6 cellular contexts compared by ENCODE assay signal in the genomic region with DNA sequence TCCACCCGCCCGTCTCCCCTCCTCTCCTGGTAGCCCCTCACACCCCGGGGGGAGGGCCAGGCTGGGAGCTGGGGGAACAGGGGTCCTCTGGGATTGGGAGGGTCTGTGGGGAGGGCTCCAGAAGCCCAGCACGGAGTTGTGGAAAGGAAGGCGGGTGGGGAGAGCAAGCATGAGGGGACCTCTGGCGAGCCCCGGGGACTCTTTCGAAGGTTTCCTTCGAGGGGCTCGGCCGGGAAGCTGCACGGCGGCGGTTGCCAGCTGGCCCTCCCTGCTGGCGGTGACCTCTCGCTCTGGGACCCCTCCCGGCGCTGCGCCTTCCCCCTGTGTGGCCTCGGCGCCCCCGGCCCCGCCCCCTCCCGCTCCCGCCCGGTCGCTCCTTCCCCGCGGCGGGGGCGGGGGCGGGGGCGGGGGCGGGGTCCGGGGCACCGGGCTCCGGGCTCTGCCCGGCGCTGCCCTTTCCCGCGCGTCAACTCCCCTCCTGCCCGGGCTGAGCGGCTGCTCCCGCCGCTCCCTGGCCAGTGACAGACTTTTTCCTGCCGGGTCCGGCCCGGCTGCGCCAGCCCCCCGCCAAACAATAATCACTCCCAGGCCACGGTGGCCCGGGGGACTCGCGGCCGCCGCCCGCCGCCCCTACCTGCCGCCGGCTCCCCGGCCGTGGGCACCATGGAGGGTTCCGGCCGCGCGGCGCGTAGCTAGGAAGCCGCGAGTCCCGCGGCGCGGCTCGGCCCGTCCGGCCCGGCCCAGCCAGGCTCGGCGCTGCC. TPM values are rescaled to one million over a fixed set of nuclear protein-coding genes. Genes with fewer than 3 reads are reported as not detected.
DNase-seq lines count a peak whose midpoint lies in the region; ATAC-seq and TF ChIP-seq lines count a peak whose summit lies in the region.

No MANE protein-coding gene starts in this region.

- H3F3A ChIP-seq in SU-DHL-6 (ENCODE audit: insufficient read depth): no peaks in the 10 kb centered on the region

- intact Hi-C loops in right lobe of liver (cut with DNase I): no loop called here

- H4K20me1 ChIP-seq in BLaER1 (peaks cover 54% of the 10 kb centered on the region), SU-DHL-6 (ENCODE audit: low read depth, low read length) (no peaks in the 10 kb centered on the region)

- no peak overlapping the region for H3K27ac ChIP-seq in BLaER1
- H3K27ac ChIP-seq in SU-DHL-6 (ENCODE audit: low read depth, low read length): no peak overlapping the region
- H3K27ac ChIP-seq in right lobe of liver: peak overlapping the region in 2 of 3 donors; percentile 72 to 84

- no peak overlapping the region for H2AFZ ChIP-seq in SU-DHL-6 (ENCODE audit: low read depth, low read length, severe bottlenecking)

- TF ChIP-seq CTCF in SU-DHL-6 (IDR thresholded peaks at IDR 0.05; ENCODE audit: insufficient read depth, low read length, poor library complexity, severe bottlenecking) (no peak), right lobe of liver (IDR thresholded peaks at IDR 0.05) (no peak)

- peaks cover 80% of the 10 kb centered on the region for H3K4me1 ChIP-seq in BLaER1
- peaks cover 0 to 17% (median 6%) of the 10 kb centered on the region in 4 donors for H3K4me1 ChIP-seq in right lobe of liver

- H3K4me2 ChIP-seq in BLaER1 (peak overlapping the region; percentile 99), SU-DHL-6 (ENCODE audit: low read depth, low read length, poor library complexity, severe bottlenecking) (peak overlapping the region; percentile 62)

- H3K9me3 ChIP-seq in BLaER1 (no peaks in the 10 kb centered on the region), SU-DHL-6 (ENCODE audit: insufficient read depth, low read length) (no peaks in the 10 kb centered on the region), right lobe of liver (no peaks in the 10 kb centered on the region)

- H3K36me3 ChIP-seq in BLaER1 (no peaks in the 10 kb centered on the region), SU-DHL-6 (ENCODE audit: low read length) (no peaks in the 10 kb centered on the region), right lobe of liver (no peaks in the 10 kb centered on the region)

- H3K27me3 ChIP-seq in BLaER1 (peaks cover 82% of the 10 kb centered on the region), SU-DHL-6 (ENCODE audit: low read length) (no peaks in the 10 kb centered on the region), right lobe of liver (no peaks in the 10 kb centered on the region)

- DNase-seq in right lobe of liver (peak in 1 of 3 donors; percentile 61), SW480 (ENCODE audit: low spot score) (no peak), GOT3 (lab: John Stamatoyannopoulos, UW) (no peak), Kasumi-1 (lab: John Stamatoyannopoulos, UW) (no peak)

- H3K9me2 ChIP-seq in SU-DHL-6 (replicated peaks; ENCODE audit: insufficient read depth, low read length): no peaks in the 10 kb centered on the region

- TF ChIP-seq POLR2A in right lobe of liver (IDR thresholded peaks at IDR 0.05): peak; percentile 65

- WGBS in right lobe of liver (ENCODE audit: insufficient coverage, low coverage, low lambda C conversion rate, missing lambda C conversion rate): 0% methylated on average over 3 of the region's 81 CpGs

- peak overlapping the region; percentile 73 for H3K9ac ChIP-seq in BLaER1
- peak overlapping the region; percentile 60 for H3K9ac ChIP-seq in SU-DHL-6 (ENCODE audit: low read length)

- no peaks in the 10 kb centered on the region for H3K79me2 ChIP-seq in SU-DHL-6 (ENCODE audit: insufficient read depth, low read length)

- peak; percentile 2 to 18 (median 13) for ATAC-seq in right lobe of liver

- H3K4me3 ChIP-seq in BLaER1: peak overlapping the region; percentile 74
- peak overlapping the region; percentile 55 for H3K4me3 ChIP-seq in SU-DHL-6 (ENCODE audit: insufficient read depth, low read length, poor library complexity, severe bottlenecking)
- H3K4me3 ChIP-seq in right lobe of liver: peak overlapping the region; percentile 57 to 89 (median 68)

RNA-seq across cellular contexts. Expression of a gene that starts 1.0 kb away (rescaled TPM):
- total RNA-seq in right lobe of liver: 1 to 10 TPM in 3 of 6 experiments, under 1 TPM in 3; 0.44 to 3.8 (median 1.3) TPM

RNA-seq across cellular contexts. Expression of a gene that starts 19.1 kb away (rescaled TPM):
- 100 to 1,000 TPM in 2 of 6 experiments, 10 to 100 TPM in 4; 70.5 to 216 (median 97.9) TPM for total RNA-seq in right lobe of liver

RNA-seq across cellular contexts. Expression of a gene that starts 19.4 kb away (rescaled TPM):
- 10 to 100 TPM in 2 of 6 experiments, 1 to 10 TPM in 4; 5.3 to 13.2 (median 6.2) TPM for total RNA-seq in right lobe of liver

RNA-seq across cellular contexts. Expression of a gene that starts 29.2 kb away (rescaled TPM):
- total RNA-seq in right lobe of liver: 100 to 1,000 TPM in 2 of 6 experiments, 10 to 100 TPM in 4; 64.2 to 102 (median 71.1) TPM

RNA-seq across cellular contexts. Expression of a gene that starts 31.5 kb away (rescaled TPM):
- total RNA-seq in right lobe of liver: 1 to 10 TPM in 5 of 6 experiments, under 1 TPM in 1; 0.73 to 2.7 (median 1.9) TPM

Comparison
In these comparisons a context has a peak if more than half of its experiments do, and no peak if none do; other contexts are left out.
1. H3K27ac ChIP-seq: peak in right lobe of liver (2 of 3); none in BLaER1 (single experiment) and SU-DHL-6 (single experiment).
2. Peak in every context shown above with its lines, with median percentiles within 50 percentile points of each other: H3K4me3 ChIP-seq.